12 cellular contexts compared by ENCODE assay signal in genomic region chr12:92439397-92439779, GRCh38.
DNase-seq lines count a peak whose midpoint lies in the region; ATAC-seq and TF ChIP-seq lines count a peak whose summit lies in the region.
"Had no signal": no experiment of that assay in that cellular context is flagged by ENCODE, and none has a peak within 500 bp of the region (broad histone marks: within the 10 kb centered on the region; RNA-seq: fewer than 3 reads in every experiment).

No MANE protein-coding gene starts in this region.

- TF ChIP-seq CTCF in choroid plexus epithelial cell (conservative IDR thresholded peaks at IDR 0.05; ENCODE audit: low read depth, low read length) (no peak), osteocyte (IDR thresholded peaks at IDR 0.05) (no peak), H9 (conservative IDR thresholded peaks at IDR 0.05) (no peak)

- H3K4me1 ChIP-seq in H9 (ENCODE audit: insufficient read depth, low read length), result no peaks in the 10 kb centered on the region; the same call in 1 of the 2 replicates

- intact Hi-C loops in activated CD4-positive, alpha-beta memory T cell treated with anti-CD3 and anti-CD28 coated beads for 36 hours (cut with micrococcal nuclease), result no loop called here

- H2AK5ac ChIP-seq in H9 (ENCODE audit: insufficient read length, low read length), result no peak overlapping the region

- no peak overlapping the region for H3K4me3 ChIP-seq in choroid plexus epithelial cell (ENCODE audit: low read depth, low read length)
- H3K4me3 ChIP-seq: lung, sigmoid colon had no signal

- no peak overlapping the region for H3K4me2 ChIP-seq in H9 (ENCODE audit: insufficient read depth, insufficient read length, low read length)

- ATAC-seq in GM21526 (IDR thresholded peaks at IDR 0.05; ENCODE audit: low FRiP score, unreplicated experiment), result no peak

- no peak overlapping the region for H2BK12ac ChIP-seq in H9 (ENCODE audit: insufficient read length, low read depth, low read length)

- H4K91ac ChIP-seq in H9 (ENCODE audit: insufficient read length, low read depth, low read length), result no peak overlapping the region

- H2BK15ac ChIP-seq in H9 (ENCODE audit: low read depth, low read length), result no peak overlapping the region

- no peak overlapping the region for H3K23ac ChIP-seq in H9 (ENCODE audit: insufficient read length, low read depth, low read length)

- DNase-seq in Daoy (ENCODE audit: low read depth), result peak; percentile 65
- peak; percentile 90 for DNase-seq in LHCN-M2 (ENCODE audit: low read depth)
- DNase-seq in choroid plexus epithelial cell (ENCODE audit: low read depth), result peak; percentile 61
- no peak for DNase-seq in osteocyte (ENCODE audit: extremely low spot score, unreplicated experiment)
- DNase-seq in NCI-H1436 treated with DMSO at 0.1 percent for 48 hours (lab: John Stamatoyannopoulos, UW), result no peak
- DNase-seq in H9, result no peak
- no peak for DNase-seq in activated CD4-positive, alpha-beta memory T cell treated with anti-CD3 and anti-CD28 coated beads for 36 hours
- DNase-seq: activated T-cell treated with anti-CD3 and anti-CD28 coated beads for 4 hours, NCI-H187 treated with DMSO at 0.1 percent for 48 hours, sigmoid colon had no signal

- H3K27ac ChIP-seq in H9 (ENCODE audit: insufficient read length, low read depth, low read length), result no peak overlapping the region

- H3K18ac ChIP-seq in H9 (ENCODE audit: insufficient read length, low read depth, low read length), result no peak overlapping the region

- H3K27me3 Mint-ChIP-seq in osteocyte (ENCODE audit: unreplicated experiment) (no peaks in the 10 kb centered on the region), H9 (ENCODE audit: low read depth) (no peaks in the 10 kb centered on the region)
- no peaks in the 10 kb centered on the region for H3K27me3 Mint-ChIP-seq in activated CD4-positive, alpha-beta memory T cell treated with anti-CD3 and anti-CD28 coated beads for 36 hours

- POLR2A ChIA-PET in activated CD4-positive, alpha-beta memory T cell treated with anti-CD3 and anti-CD28 coated beads for 36 hours (lab: Charles Lee), result no interaction called here

- H2BK5ac ChIP-seq in H9 (ENCODE audit: insufficient read length, low read length), result no peak overlapping the region

- no peaks in the 10 kb centered on the region for H3K79me2 ChIP-seq in H9 (ENCODE audit: insufficient read depth, low read length)

- no peak overlapping the region for H3K4ac ChIP-seq in H9 (ENCODE audit: low read depth, low read length)

- H3K9ac ChIP-seq in H9 (ENCODE audit: extremely low read depth, insufficient read length, low read length), result no peak overlapping the region

- H3K23me2 ChIP-seq in H9 (ENCODE audit: insufficient read length, low read depth, low read length, poor library complexity, severe bottlenecking), result no peaks in the 10 kb centered on the region

- H2BK120ac ChIP-seq in H9 (ENCODE audit: low read depth, low read length, poor library complexity, severe bottlenecking), result no peak overlapping the region

- peaks cover 19% of the 10 kb centered on the region for H3K4me1 Mint-ChIP-seq in osteocyte (ENCODE audit: unreplicated experiment)
- peaks cover 8 to 9% of the 10 kb centered on the region in 2 experiments for H3K4me1 Mint-ChIP-seq in H9
- peaks cover 27% of the 10 kb centered on the region for H3K4me1 Mint-ChIP-seq in activated CD4-positive, alpha-beta memory T cell treated with anti-CD3 and anti-CD28 coated beads for 36 hours (ENCODE audit: low read depth)

- no peak overlapping the region for H3K56ac ChIP-seq in H9 (ENCODE audit: insufficient read length, low read depth, low read length)

- no peaks in the 10 kb centered on the region for H3K27me3 ChIP-seq in H9 (ENCODE audit: insufficient read depth, low read length)
- H3K27me3 ChIP-seq: sigmoid colon had no signal

- no peak overlapping the region for H2AFZ ChIP-seq in H9 (ENCODE audit: low read length)

- H4K20me1 ChIP-seq in H9 (ENCODE audit: control insufficient read depth, insufficient read depth, insufficient read length), result no peaks in the 10 kb centered on the region

- CTCF ChIA-PET in activated CD4-positive, alpha-beta memory T cell treated with anti-CD3 and anti-CD28 coated beads for 36 hours (lab: Charles Lee), result no interaction called here

- no peak overlapping the region for H3K14ac ChIP-seq in H9 (ENCODE audit: insufficient read depth, low read length)

- H4K5ac ChIP-seq in H9 (ENCODE audit: insufficient read length, low read depth, low read length), result no peak overlapping the region

- H3K36me3 Mint-ChIP-seq in osteocyte (ENCODE audit: unreplicated experiment) (no peaks in the 10 kb centered on the region), H9 (ENCODE audit: insufficient read depth in 1 of 3, low read depth in 3 of 3) (no peaks in the 10 kb centered on the region; a peak in 1 of 7 replicates)
- no peaks in the 10 kb centered on the region for H3K36me3 Mint-ChIP-seq in activated CD4-positive, alpha-beta memory T cell treated with anti-CD3 and anti-CD28 coated beads for 36 hours

- H2BK20ac ChIP-seq in H9 (ENCODE audit: low read depth, low read length, poor library complexity, severe bottlenecking), result no peak overlapping the region

- H3K4me3 Mint-ChIP-seq in osteocyte (ENCODE audit: unreplicated experiment) (no peak overlapping the region), H9 (no peak overlapping the region)
- H3K4me3 Mint-ChIP-seq in activated CD4-positive, alpha-beta memory T cell treated with anti-CD3 and anti-CD28 coated beads for 36 hours, result no peak overlapping the region

- H3T11ph ChIP-seq in H9 (ENCODE audit: low read length), result no peak overlapping the region

- H4K8ac ChIP-seq in H9 (replicated peaks; ENCODE audit: insufficient read length, low read depth, low read length), result no peak overlapping the region

- no peaks in the 10 kb centered on the region for H3K79me1 ChIP-seq in H9 (ENCODE audit: insufficient read depth, low read depth, low read length, poor library complexity, severe bottlenecking)

- no peaks in the 10 kb centered on the region for H3K9me3 ChIP-seq in H9 (ENCODE audit: control insufficient read depth, low read depth, low read length)
- H3K9me3 ChIP-seq: sigmoid colon had no signal

- no CpG with 5 or more reads among the region's 1 CpG for whole genome bisulfite sequencing in H9 (ENCODE audit: extremely low coverage, insufficient read length, low lambda C conversion rate)

- H3K27ac Mint-ChIP-seq in osteocyte (ENCODE audit: unreplicated experiment) (peak overlapping the region; percentile 46), H9 (no peak overlapping the region)
- no peak overlapping the region for H3K27ac Mint-ChIP-seq in activated CD4-positive, alpha-beta memory T cell treated with anti-CD3 and anti-CD28 coated beads for 36 hours

- H3K9me3 Mint-ChIP-seq in osteocyte (ENCODE audit: unreplicated experiment) (no peaks in the 10 kb centered on the region), H9 (peaks cover 0 to 2% of the 10 kb centered on the region in 2 experiments; a peak in 2 of 5 replicates)
- H3K9me3 Mint-ChIP-seq in activated CD4-positive, alpha-beta memory T cell treated with anti-CD3 and anti-CD28 coated beads for 36 hours, result no peaks in the 10 kb centered on the region

Comparison
In these comparisons a context has a peak if more than half of its experiments do, and no peak if none do; other contexts are left out.
1. DNase-seq: peak in Daoy (single experiment), LHCN-M2 (single experiment) and choroid plexus epithelial cell (single experiment); none in osteocyte (single experiment), NCI-H1436 treated with DMSO at 0.1 percent for 48 hours (single experiment), H9 (single experiment) and activated CD4-positive, alpha-beta memory T cell treated with anti-CD3 and anti-CD28 coated beads for 36 hours (single experiment).